7 cellular contexts compared by ENCODE assay signal in the genomic region with DNA sequence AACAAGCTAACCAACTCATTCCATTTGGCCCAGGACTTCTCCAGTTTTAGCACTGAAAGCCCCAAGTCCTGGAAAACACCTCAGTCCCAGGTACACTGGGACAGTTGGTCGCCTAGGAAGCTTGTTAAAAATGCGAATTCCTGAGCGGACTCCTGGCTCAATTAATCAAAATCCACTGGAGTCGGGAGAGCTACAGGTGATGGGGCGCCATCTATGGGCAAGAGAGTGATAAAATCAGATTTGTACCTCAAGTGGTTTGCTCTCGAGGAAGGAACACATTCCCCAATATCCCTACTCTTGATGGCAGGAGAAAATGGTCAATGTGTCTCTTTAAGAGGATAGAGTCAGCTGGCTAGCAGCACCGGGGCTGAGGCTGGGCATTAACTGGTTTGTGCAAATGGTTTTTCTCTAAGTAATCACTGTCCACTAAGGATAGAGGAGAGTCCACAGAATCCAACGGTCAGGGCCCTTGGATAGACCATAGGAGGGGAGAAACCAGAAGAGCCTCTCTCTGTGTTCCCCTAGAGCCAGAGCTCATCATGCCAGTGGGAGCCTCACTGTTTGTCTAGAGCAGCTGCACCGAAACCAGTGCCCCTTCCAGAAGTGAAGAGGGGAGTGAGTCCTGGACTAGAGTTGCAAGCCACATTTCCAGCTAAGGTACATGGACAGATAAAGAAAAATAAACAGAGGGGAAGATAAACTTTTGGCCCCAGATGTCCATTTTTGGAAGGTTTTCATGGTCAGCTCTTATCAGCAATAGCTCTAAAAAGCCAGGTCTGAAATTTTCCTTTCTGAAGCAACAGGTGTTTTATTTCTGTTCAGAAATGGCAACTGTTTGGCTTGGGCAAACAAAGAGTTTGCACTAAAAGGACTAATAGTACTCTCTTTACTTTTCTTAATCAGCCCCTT.
DNase-seq lines count a peak whose midpoint lies in the region; ATAC-seq and TF ChIP-seq lines count a peak whose summit lies in the region.

No MANE protein-coding gene starts in this region.

- peak; percentile 69 for TF ChIP-seq CTCF in GM10248 (IDR thresholded peaks at IDR 0.05; ENCODE audit: control extremely low read depth, extremely low read depth, low read depth, missing control alignments)

- POLR2A ChIA-PET in GM10248 (lab: Yijun Ruan, JAX) (no interaction called here), T-cell (lab: Charles Lee) (no interaction called here)

- no peak overlapping the region for H3K4me3 Mint-ChIP-seq in T-cell

- CTCF ChIA-PET in GM10248 (lab: Yijun Ruan, JAX) = interaction anchor here (0.6 to 8.5 kb wide), 56 partner anchors 8 to 811 kb away, joined by 3 to 91 read pairs (median 4); no protein-coding TSS in a partner anchor
- CTCF ChIA-PET in T-cell (lab: Charles Lee) = interaction anchor here (0.5 to 8.7 kb wide), 40 partner anchors 8 to 716 kb away, joined by 3 to 117 read pairs (median 3); no protein-coding TSS in a partner anchor

- H3K9me3 Mint-ChIP-seq in T-cell = no peaks in the 10 kb centered on the region

- no peak for ATAC-seq in T-cell (replicated peaks in 1 of 4)

- no peaks in the 10 kb centered on the region for H3K36me3 Mint-ChIP-seq in T-cell

- H3K27ac Mint-ChIP-seq in T-cell = no peak overlapping the region

- peaks cover 9 to 11% (median 11%) of the 10 kb centered on the region in 3 donors for H3K4me1 Mint-ChIP-seq in T-cell

- in situ Hi-C loops in T47D (cut with HindIII; ENCODE audit: low pct_unique_long_range_greater_than_20kb, low sequenced_read_pairs) = no loop called here

- H3K27me3 Mint-ChIP-seq in T-cell = peaks cover 30 to 34% of the 10 kb centered on the region in 2 donors

- DNase-seq in GM10248 (ENCODE audit: extremely low spot score) (peak; percentile 60), NCI-H1105 (lab: John Stamatoyannopoulos, UW) (peak; percentile 66), T-cell (peak in 26 of 34 experiments; percentile 5 to 46 (median 33)), T47D (ENCODE audit: low read depth in 1 of 2, low spot score in 1 of 2) (peak; percentile 45 to 73), iris pigment epithelial cell (ENCODE audit: low read depth) (peak; percentile 55), ureter (ENCODE audit: low spot score) (no peak)
- peak; percentile 29 for DNase-seq in stimulated activated CD4-positive, alpha-beta T cell treated with anti-CD3 and anti-CD28 coated beads, Interleukin-12 subunit alpha, Interleukin-12 subunit beta, amount 100 ng/mL, for 4 hours
